In the genomic region with DNA sequence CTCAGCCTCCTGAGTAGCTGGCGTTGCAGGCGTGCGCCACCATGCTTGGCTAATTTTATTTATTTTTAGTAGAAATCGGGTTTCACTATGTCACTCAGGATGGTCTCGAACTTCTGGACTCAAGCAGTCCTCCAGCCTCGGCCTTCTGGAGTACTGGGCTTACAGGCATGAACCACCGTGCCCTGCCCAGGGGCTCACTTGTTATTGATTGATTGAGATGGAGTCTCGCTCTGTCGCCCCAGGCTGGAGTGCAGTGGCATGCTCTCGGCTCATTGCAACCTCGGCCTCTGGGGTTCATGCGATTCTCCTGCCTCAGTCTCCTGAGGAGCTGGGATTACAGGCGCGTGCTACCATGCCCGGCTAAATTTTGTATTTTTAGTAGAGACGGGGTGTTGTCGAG, we compare ENCODE assay signal across 10 cellular contexts. TPM values are rescaled to one million over a fixed set of nuclear protein-coding genes. Genes with fewer than 3 reads are reported as not detected.
DNase-seq lines count a peak whose midpoint lies in the region; ATAC-seq lines count a peak whose summit lies in the region.
"Had no signal": no experiment of that assay in that cellular context is flagged by ENCODE, and none has a peak within 500 bp of the region (broad histone marks: within the 10 kb centered on the region; RNA-seq: fewer than 3 reads in every experiment).

No MANE protein-coding gene starts in this region.

- H3K27ac ChIP-seq in iPS DF 6.9 (ENCODE audit: low read length) = no peak overlapping the region

- H3K27me3 ChIP-seq in iPS DF 6.9 (ENCODE audit: control insufficient read depth, insufficient read depth, low read length) = no peaks in the 10 kb centered on the region

- H3K9me3 ChIP-seq in iPS DF 6.9 (ENCODE audit: control insufficient read depth, insufficient read depth, low read length) = no peaks in the 10 kb centered on the region

- peak overlapping the region; percentile 4; the same call in 1 of the 2 replicates for H3K4me3 ChIP-seq in iPS DF 6.9 (ENCODE audit: low read length)

- CTCF ChIA-PET in activated CD4-positive, alpha-beta memory T cell treated with anti-CD3 and anti-CD28 coated beads, Interleukin-2, amount 10 ng/mL, durations not matched to agents 7 days and 5 days (lab: Charles Lee) = no interaction called here

- H3K27me3 Mint-ChIP-seq in T-helper 1 cell treated with Interleukin-12 subunit alpha and Interleukin-12 subunit beta and Interleukin-4 antibody, amounts not matched to agents 30 μg/mL and 1 μg/mL, for 36 hours (ENCODE audit: low read depth) = no peaks in the 10 kb centered on the region
- H3K27me3 Mint-ChIP-seq in activated CD4-positive, alpha-beta memory T cell treated with anti-CD3 and anti-CD28 coated beads, Interleukin-2, amount 10 ng/mL, durations not matched to agents 7 days and 5 days = no peaks in the 10 kb centered on the region
- H3K27me3 Mint-ChIP-seq in stimulated activated naive B cell treated with anti-CD40 and anti-IgM and Interleukin-4, amounts not matched to agents 10 μg/mL and 1 μg/mL and 100 μg/mL, for 72 hours = no peaks in the 10 kb centered on the region

- ATAC-seq in stimulated activated naive B cell treated with anti-CD40 and anti-IgM and Interleukin-4, amounts not matched to agents 10 μg/mL and 1 μg/mL and 100 μg/mL, for 72 hours (replicated peaks) = no peak
- ATAC-seq in HG02571 (IDR thresholded peaks at IDR 0.05; ENCODE audit: unreplicated experiment) = no peak
- ATAC-seq in GM18873 (IDR thresholded peaks at IDR 0.05; ENCODE audit: low FRiP score, unreplicated experiment) = no peak

- peak overlapping the region; percentile 95 for H3K4me3 Mint-ChIP-seq in T-helper 1 cell treated with Interleukin-12 subunit alpha and Interleukin-12 subunit beta and Interleukin-4 antibody, amounts not matched to agents 30 μg/mL and 1 μg/mL, for 36 hours
- peak overlapping the region; percentile 97 for H3K4me3 Mint-ChIP-seq in activated CD4-positive, alpha-beta memory T cell treated with anti-CD3 and anti-CD28 coated beads, Interleukin-2, amount 10 ng/mL, durations not matched to agents 7 days and 5 days
- H3K4me3 Mint-ChIP-seq in stimulated activated naive B cell treated with anti-CD40 and anti-IgM and Interleukin-4, amounts not matched to agents 10 μg/mL and 1 μg/mL and 100 μg/mL, for 72 hours = peak overlapping the region; percentile 94

- H3K27ac Mint-ChIP-seq in T-helper 1 cell treated with Interleukin-12 subunit alpha and Interleukin-12 subunit beta and Interleukin-4 antibody, amounts not matched to agents 30 μg/mL and 1 μg/mL, for 36 hours = peak overlapping the region; percentile 100
- peak overlapping the region; percentile 26 for H3K27ac Mint-ChIP-seq in activated CD4-positive, alpha-beta memory T cell treated with anti-CD3 and anti-CD28 coated beads, Interleukin-2, amount 10 ng/mL, durations not matched to agents 7 days and 5 days
- peak overlapping the region; percentile 42 for H3K27ac Mint-ChIP-seq in stimulated activated naive B cell treated with anti-CD40 and anti-IgM and Interleukin-4, amounts not matched to agents 10 μg/mL and 1 μg/mL and 100 μg/mL, for 72 hours

- DNase-seq in T-helper 1 cell (no peak), iPS DF 6.9 (ENCODE audit: low read depth, low spot score) (no peak)
- no peak for DNase-seq in activated CD4-positive, alpha-beta memory T cell treated with anti-CD3 and anti-CD28 coated beads, Interleukin-2, amount 10 ng/mL, durations not matched to agents 7 days and 5 days
- no peak for DNase-seq in stimulated activated naive B cell treated with anti-CD40 and anti-IgM and Interleukin-4, amounts not matched to agents 10 μg/mL and 1 μg/mL and 100 μg/mL, for 72 hours
- no peak for DNase-seq in NK-92 treated with Interleukin-12 subunit alpha and Interleukin-12 subunit beta, amount 100 ng/mL, for 24 hours (lab: John Stamatoyannopoulos, UW)
- DNase-seq: activated effector memory CD4-positive, alpha-beta T cell treated with Interleukin-2 at 50 U/mL for 16 hours; NCI-H1930 had no signal

- peaks cover 2% of the 10 kb centered on the region; the same call in 1 of the 2 replicates for H3K4me1 ChIP-seq in iPS DF 6.9 (ENCODE audit: control insufficient read depth, insufficient read depth, low read length)

- peaks cover 41% of the 10 kb centered on the region for H3K4me1 Mint-ChIP-seq in T-helper 1 cell treated with Interleukin-12 subunit alpha and Interleukin-12 subunit beta and Interleukin-4 antibody, amounts not matched to agents 30 μg/mL and 1 μg/mL, for 36 hours (ENCODE audit: low read depth)
- peaks cover 61% of the 10 kb centered on the region for H3K4me1 Mint-ChIP-seq in activated CD4-positive, alpha-beta memory T cell treated with anti-CD3 and anti-CD28 coated beads, Interleukin-2, amount 10 ng/mL, durations not matched to agents 7 days and 5 days
- H3K4me1 Mint-ChIP-seq in stimulated activated naive B cell treated with anti-CD40 and anti-IgM and Interleukin-4, amounts not matched to agents 10 μg/mL and 1 μg/mL and 100 μg/mL, for 72 hours = peaks cover 26 to 47% of the 10 kb centered on the region in 2 donors

- H3K9me3 Mint-ChIP-seq in T-helper 1 cell treated with Interleukin-12 subunit alpha and Interleukin-12 subunit beta and Interleukin-4 antibody, amounts not matched to agents 30 μg/mL and 1 μg/mL, for 36 hours = no peaks in the 10 kb centered on the region
- H3K9me3 Mint-ChIP-seq in activated CD4-positive, alpha-beta memory T cell treated with anti-CD3 and anti-CD28 coated beads, Interleukin-2, amount 10 ng/mL, durations not matched to agents 7 days and 5 days = no peaks in the 10 kb centered on the region
- H3K9me3 Mint-ChIP-seq in stimulated activated naive B cell treated with anti-CD40 and anti-IgM and Interleukin-4, amounts not matched to agents 10 μg/mL and 1 μg/mL and 100 μg/mL, for 72 hours = no peaks in the 10 kb centered on the region

- POLR2A ChIA-PET in activated CD4-positive, alpha-beta memory T cell treated with anti-CD3 and anti-CD28 coated beads, Interleukin-2, amount 10 ng/mL, durations not matched to agents 7 days and 5 days (lab: Charles Lee) = interaction anchor here (2.6 kb wide), 1 partner anchor 16 kb away, joined by 12 read pairs; no protein-coding TSS in a partner anchor

- peaks cover 6% of the 10 kb centered on the region for H3K36me3 Mint-ChIP-seq in T-helper 1 cell treated with Interleukin-12 subunit alpha and Interleukin-12 subunit beta and Interleukin-4 antibody, amounts not matched to agents 30 μg/mL and 1 μg/mL, for 36 hours (ENCODE audit: low read depth)
- H3K36me3 Mint-ChIP-seq in activated CD4-positive, alpha-beta memory T cell treated with anti-CD3 and anti-CD28 coated beads, Interleukin-2, amount 10 ng/mL, durations not matched to agents 7 days and 5 days (ENCODE audit: low read depth) = peaks cover 23% of the 10 kb centered on the region
- peaks cover 16 to 38% of the 10 kb centered on the region in 2 donors for H3K36me3 Mint-ChIP-seq in stimulated activated naive B cell treated with anti-CD40 and anti-IgM and Interleukin-4, amounts not matched to agents 10 μg/mL and 1 μg/mL and 100 μg/mL, for 72 hours

- WGBS in iPS DF 6.9 (ENCODE audit: insufficient coverage, insufficient read length) = no CpG with 5 or more reads among the region's 17 CpGs

- no peaks in the 10 kb centered on the region for H3K36me3 ChIP-seq in iPS DF 6.9 (ENCODE audit: control insufficient read depth, insufficient read depth, low read length)

RNA-seq across cellular contexts. Expression of gene HSPA4, which starts 1.6 kb away (rescaled TPM):
- 10 to 100 TPM; 88.2 to 94.6 TPM for total RNA-seq in activated CD4-positive, alpha-beta memory T cell treated with anti-CD3 and anti-CD28 coated beads, Interleukin-2, amount 10 ng/mL, durations not matched to agents 7 days and 5 days

RNA-seq across cellular contexts. Expression of gene ZCCHC10, which starts 27.1 kb away (rescaled TPM):
- 10 to 100 TPM; 27.9 to 28.0 TPM for total RNA-seq in activated CD4-positive, alpha-beta memory T cell treated with anti-CD3 and anti-CD28 coated beads, Interleukin-2, amount 10 ng/mL, durations not matched to agents 7 days and 5 days

Comparison
In these comparisons a context has a peak if more than half of its experiments do, and no peak if none do; other contexts are left out.
1. H3K27ac Mint-ChIP-seq: peak in every context shown above with its lines; median percentile 100 in T-helper 1 cell treated with Interleukin-12 subunit alpha and Interleukin-12 subunit beta and Interleukin-4 antibody, amounts not matched to agents 30 μg/mL and 1 μg/mL, for 36 hours; 42 in stimulated activated naive B cell treated with anti-CD40 and anti-IgM and Interleukin-4, amounts not matched to agents 10 μg/mL and 1 μg/mL and 100 μg/mL, for 72 hours; 26 in activated CD4-positive, alpha-beta memory T cell treated with anti-CD3 and anti-CD28 coated beads, Interleukin-2, amount 10 ng/mL, durations not matched to agents 7 days and 5 days.